In genomic region chr11:102345923-102346322, GRCh38 we compare ENCODE assay signal across 8 cellular contexts. TPM values are rescaled to one million over a fixed set of nuclear protein-coding genes. Genes with fewer than 3 reads are reported as not detected.
DNase-seq lines count a peak whose midpoint lies in the region; ATAC-seq, FAIRE-seq and TF ChIP-seq lines count a peak whose summit lies in the region.

No MANE protein-coding gene starts in this region.

- no peak overlapping the region for H2BK12ac ChIP-seq in mesenchymal stem cell (ENCODE audit: low read length in 2 of 2)

- no peak overlapping the region for H2BK15ac ChIP-seq in mesenchymal stem cell (ENCODE audit: low read depth, poor library complexity, severe bottlenecking)

- no peak overlapping the region for H3K14ac ChIP-seq in mesenchymal stem cell (ENCODE audit: low read length in 2 of 2)

- H3K4me3 ChIP-seq in MM.1S (ENCODE audit: low read length) (peak overlapping the region; percentile 88), breast epithelium (peak overlapping the region; percentile 70 to 87 (median 78)), mesenchymal stem cell (ENCODE audit: insufficient read depth in 1 of 2, low read depth in 1 of 2, low read length in 2 of 2) (peak overlapping the region in 1 of 2 experiments; percentile 97), aorta (ENCODE audit: low read length in 2 of 2) (peak overlapping the region; percentile 38 to 97)

- H3K4me2 ChIP-seq in MM.1S (ENCODE audit: low read depth, low read length) = peak overlapping the region; percentile 52
- peak overlapping the region; percentile 89 for H3K4me2 ChIP-seq in mesenchymal stem cell (ENCODE audit: low read length, poor library complexity, severe bottlenecking)

- H3K27me3 ChIP-seq in MM.1S (replicated peaks; ENCODE audit: insufficient read depth, low read length) (no peaks in the 10 kb centered on the region), breast epithelium (no peaks in the 10 kb centered on the region), mesenchymal stem cell (ENCODE audit: control insufficient read depth in 1 of 2, insufficient read depth in 1 of 2, low read length in 2 of 2) (no peaks in the 10 kb centered on the region), aorta (ENCODE audit: control insufficient read depth in 1 of 2, insufficient read depth in 2 of 2, low read length in 1 of 2) (no peaks in the 10 kb centered on the region)

- H4K20me1 ChIP-seq in MM.1S (ENCODE audit: insufficient read depth, low read length) = no peaks in the 10 kb centered on the region

- TF ChIP-seq CTCF in MM.1S (IDR thresholded peaks at IDR 0.05; ENCODE audit: low read length) (no peak), breast epithelium (IDR thresholded peaks at IDR 0.05) (no peak)

- peaks cover 15% of the 10 kb centered on the region; the same call in 1 of the 2 replicates for H3K4me1 ChIP-seq in MM.1S (ENCODE audit: low read length)
- peaks cover 0 to 4% of the 10 kb centered on the region in 2 donors for H3K4me1 ChIP-seq in breast epithelium
- no peaks in the 10 kb centered on the region for H3K4me1 ChIP-seq in mesenchymal stem cell (ENCODE audit: control insufficient read depth, insufficient read depth, low read depth, low read length)
- peaks cover 0 to 2% of the 10 kb centered on the region in 2 donors for H3K4me1 ChIP-seq in aorta (ENCODE audit: control insufficient read depth in 1 of 2, insufficient read depth in 2 of 2, low read length in 2 of 2)

- H3K27ac ChIP-seq in MM.1S (ENCODE audit: low read length) (0 out of 2 replicates have a peak overlapping the region, but pooled peaks have one; percentile 94), breast epithelium (peak overlapping the region; percentile 99 to 100), mesenchymal stem cell (ENCODE audit: low read length, poor library complexity, severe bottlenecking) (peak overlapping the region; percentile 95), aorta (ENCODE audit: low read depth in 1 of 2, low read length in 2 of 2) (peak overlapping the region; percentile 80 to 91)

- FAIRE-seq in G401.6 (lab: Jason Lieb, UNC) = peak; percentile 99

- H3K18ac ChIP-seq in mesenchymal stem cell (ENCODE audit: low read depth in 1 of 2, low read length in 2 of 2) = peak overlapping the region in 1 of 2 experiments; percentile 53

- DNase-seq in MM.1S (no peak), breast epithelium (ENCODE audit: low spot score in 2 of 2) (no peak), mesenchymal stem cell (peak; percentile 91), aorta (no peak), cerebellum (ENCODE audit: low spot score) (no peak), DMS 273 treated with DMSO at 0.1 percent for 48 hours (lab: John Stamatoyannopoulos, UW) (no peak)

- H3K23ac ChIP-seq in mesenchymal stem cell (ENCODE audit: low read length in 2 of 2) = no peak overlapping the region

- under 1% methylated on average over 6 of the region's 8 CpGs for WGBS in mesenchymal stem cell
- WGBS in aorta, 2 donors = 3 to 4% methylated on average over 8 of the region's 8 CpGs

- H4K8ac ChIP-seq in mesenchymal stem cell (ENCODE audit: low read length) = no peak overlapping the region

- H3F3A ChIP-seq in MM.1S (ENCODE audit: insufficient read depth, low read length) = peaks cover 17% of the 10 kb centered on the region

- H3K36me3 ChIP-seq in MM.1S (replicated peaks; ENCODE audit: insufficient read depth, low read length) (no peaks in the 10 kb centered on the region; the same call in 1 of the 2 replicates), breast epithelium (no peaks in the 10 kb centered on the region), mesenchymal stem cell (ENCODE audit: control insufficient read depth in 1 of 2, insufficient read depth in 2 of 2, low read depth in 1 of 2, low read length in 2 of 2) (peaks cover 0 to 15% of the 10 kb centered on the region in 2 experiments), aorta (ENCODE audit: control insufficient read depth in 1 of 2, insufficient read depth in 2 of 2, low read length in 1 of 2) (no peaks in the 10 kb centered on the region)

- peaks cover 39% of the 10 kb centered on the region for H3K79me2 ChIP-seq in MM.1S (ENCODE audit: low read length)

- no peak overlapping the region for H2BK120ac ChIP-seq in mesenchymal stem cell (ENCODE audit: low read depth, low read length)

- intact Hi-C loops in breast epithelium (cut with DNase I; ENCODE audit: low total_unique reads) (no loop called here), aorta (cut with DNase I) (loop anchor here (5.0 to 10.0 kb wide), 2 partner anchors 59 to 149 kb away; no protein-coding TSS in a partner anchor)

- H4K91ac ChIP-seq in mesenchymal stem cell (ENCODE audit: low read length) = no peak overlapping the region

- H3K4ac ChIP-seq in mesenchymal stem cell (ENCODE audit: low read depth in 1 of 2, low read length in 2 of 2) = no peak overlapping the region

- H3K79me1 ChIP-seq in mesenchymal stem cell (replicated peaks; ENCODE audit: low read length, poor library complexity, severe bottlenecking) = no peaks in the 10 kb centered on the region

- H3K9ac ChIP-seq in MM.1S (ENCODE audit: low read length) = peak overlapping the region; percentile 91; the same call in 1 of the 2 replicates
- peak overlapping the region; percentile 96 for H3K9ac ChIP-seq in mesenchymal stem cell (ENCODE audit: low read length)

- 0 out of 2 replicates have a peak overlapping the region, but pooled peaks have one; percentile 97 for H2AFZ ChIP-seq in MM.1S (ENCODE audit: low read length)
- no peak overlapping the region for H2AFZ ChIP-seq in mesenchymal stem cell (ENCODE audit: low read depth, low read length)

- TF ChIP-seq POLR2A in breast epithelium (IDR thresholded peaks at IDR 0.05) = no peak

- no peak for ATAC-seq in aorta (ENCODE audit: low FRiP score)
- ATAC-seq in GM19328 (IDR thresholded peaks at IDR 0.05; ENCODE audit: unreplicated experiment) = no peak

- no peak overlapping the region for H2AK5ac ChIP-seq in mesenchymal stem cell (ENCODE audit: low read length, severe bottlenecking)

- H3K9me2 ChIP-seq in MM.1S (replicated peaks; ENCODE audit: insufficient read depth, low read length) = no peaks in the 10 kb centered on the region

- H3K9me3 ChIP-seq in MM.1S (replicated peaks; ENCODE audit: insufficient read depth, low read length) (no peaks in the 10 kb centered on the region), breast epithelium (no peaks in the 10 kb centered on the region), mesenchymal stem cell (ENCODE audit: control insufficient read depth, low read length) (no peaks in the 10 kb centered on the region), aorta (ENCODE audit: control insufficient read depth, low read length) (no peaks in the 10 kb centered on the region)

- H2BK5ac ChIP-seq in mesenchymal stem cell (ENCODE audit: low read depth, low read length, poor library complexity, severe bottlenecking) = peak overlapping the region; percentile 38

RNA-seq across cellular contexts. Expression of gene BIRC2, which starts 1.1 kb away (rescaled TPM):
- total RNA-seq in breast epithelium (10 to 100 TPM; 45.6 to 95.7 (median 48.5) TPM), aorta (10 to 100 TPM; 41.1 to 51.2 TPM), cerebellum (96.0 TPM)
- 36.2 TPM for polyA plus RNA-seq in mesenchymal stem cell (2013, experiment 1 of 2)
- 37.6 TPM for polyA plus RNA-seq in mesenchymal stem cell (2013, experiment 2 of 2)
- 10 to 100 TPM; 18.4 to 22.5 TPM for polyA plus RNA-seq in aorta

RNA-seq across cellular contexts. Expression of gene BIRC3, which starts 28.6 kb away (rescaled TPM):
- 10 to 100 TPM in 2 of 3 donors, 1 to 10 TPM in 1; 2.6 to 30.0 (median 10.8) TPM for total RNA-seq in breast epithelium
- polyA plus RNA-seq in mesenchymal stem cell (2013, experiment 1 of 2) = 0.22 TPM
- 0.19 TPM for polyA plus RNA-seq in mesenchymal stem cell (2013, experiment 2 of 2)
- 10 to 100 TPM; 13.7 to 19.3 TPM for total RNA-seq in aorta
- 10 to 100 TPM in 1 of 2 donors, 1 to 10 TPM in 1; 2.6 to 10.1 TPM for polyA plus RNA-seq in aorta
- 1.1 TPM for total RNA-seq in cerebellum
